ENCODE assay signal across 8 cellular contexts in the genomic region with DNA sequence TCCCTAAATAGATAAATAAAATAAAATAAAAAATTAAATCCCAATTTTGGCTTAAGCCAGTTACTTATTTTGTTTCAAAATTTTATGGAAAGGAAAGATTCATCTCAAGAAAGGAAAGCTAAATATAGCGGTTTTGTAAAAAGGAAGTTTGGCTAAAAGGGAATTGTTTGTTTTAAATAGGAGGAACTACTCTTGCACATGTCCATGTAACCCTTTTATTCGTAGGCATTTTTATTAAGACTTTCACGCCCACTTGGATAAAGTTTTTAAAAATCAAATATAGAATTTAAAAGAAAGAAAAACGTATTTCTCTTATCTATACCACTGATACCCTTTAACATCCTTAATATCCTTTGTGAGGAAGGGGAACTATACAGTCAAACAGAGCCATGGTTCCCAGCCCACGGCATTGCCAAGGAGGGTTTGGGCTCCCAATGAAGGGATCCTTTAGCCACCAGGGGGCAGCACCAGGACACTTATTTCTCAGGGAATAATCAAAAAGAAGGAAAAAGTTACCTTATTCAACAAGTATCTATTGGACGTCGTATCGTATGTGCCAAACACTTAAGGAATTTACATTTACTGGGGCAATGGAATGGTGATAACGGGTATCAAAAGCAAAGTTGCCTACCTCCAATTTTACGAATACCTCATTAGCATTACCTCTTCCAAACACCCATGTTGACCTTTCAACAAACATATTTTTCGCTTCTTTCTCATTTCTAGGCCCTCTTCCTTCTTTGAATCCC. TPM values are rescaled to one million over a fixed set of nuclear protein-coding genes. Genes with fewer than 3 reads are reported as not detected.
DNase-seq lines count a peak whose midpoint lies in the region; ATAC-seq and TF ChIP-seq lines count a peak whose summit lies in the region.

No MANE protein-coding gene starts in this region.

- ATAC-seq in GM19351 (IDR thresholded peaks at IDR 0.05; ENCODE audit: unreplicated experiment) = peak; percentile 89
- ATAC-seq in activated T-cell treated with anti-CD3 and anti-CD28 coated beads, Interleukin-2, amount 50 U/mL, for 72 hours (replicated peaks in 1 of 2) = peak; percentile 69 to 78
- ATAC-seq in stimulated activated naive CD8-positive, alpha-beta T cell treated with anti-CD3 and anti-CD28 coated beads, Interleukin-15, Interleukin-2, amounts not matched to agents 100 U/mL and 50 U/mL, for 24 hours = peak; percentile 72

- H3K36me3 ChIP-seq in PC-9 (ENCODE audit: low read depth) (no peaks in the 10 kb centered on the region), neural cell (ENCODE audit: insufficient read depth, low read length) (no peaks in the 10 kb centered on the region)

- H3K4me3 ChIP-seq in PC-9 (no peak overlapping the region), fibroblast of pulmonary artery (replicated peaks; ENCODE audit: low read depth, low read length) (no peak overlapping the region), neural cell (ENCODE audit: low read length) (no peak overlapping the region)

- POLR2A ChIA-PET in PC-9 (lab: Charles Lee; ENCODE audit: unreplicated experiment) = no interaction called here

- no peaks in the 10 kb centered on the region for H3K9me3 ChIP-seq in PC-9 (ENCODE audit: insufficient read depth, low read depth)
- H3K9me3 ChIP-seq in neural cell (ENCODE audit: low read length) = no peaks in the 10 kb centered on the region

- TF ChIP-seq RAD21 in neural cell (conservative IDR thresholded peaks at IDR 0.05) = peak; percentile 86

- H3K79me2 ChIP-seq in PC-9 (ENCODE audit: low read depth) = no peaks in the 10 kb centered on the region
- no peaks in the 10 kb centered on the region for H3K79me2 ChIP-seq in neural cell (replicated peaks; ENCODE audit: insufficient read depth, low read length)

- H2AFZ ChIP-seq in PC-9 = no peak overlapping the region
- H2AFZ ChIP-seq in neural cell (ENCODE audit: low read depth, low read length) = no peak overlapping the region

- peak in 12 of 14 donors; percentile 2 to 69 (median 37) for DNase-seq in C1 segment of cervical spinal cord (lab: John Stamatoyannopoulos, UW)
- DNase-seq in HS-5 (ENCODE audit: low read depth) = peak; percentile 37
- peak; percentile 46 to 72 for DNase-seq in PC-9
- DNase-seq in activated T-cell treated with anti-CD3 and anti-CD28 coated beads, Interleukin-2, amount 50 U/mL, for 72 hours = peak; percentile 83 to 86
- DNase-seq in fibroblast of pulmonary artery (ENCODE audit: low read depth) = peak; percentile 78
- DNase-seq in stimulated activated naive CD8-positive, alpha-beta T cell treated with anti-CD3 and anti-CD28 coated beads, Interleukin-15, Interleukin-2, amounts not matched to agents 100 U/mL and 50 U/mL, for 24 hours = peak; percentile 89

- no peaks in the 10 kb centered on the region for H3K27me3 Mint-ChIP-seq in activated T-cell treated with anti-CD3 and anti-CD28 coated beads, Interleukin-2, amount 50 U/mL, for 72 hours (ENCODE audit: low read depth)

- no peaks in the 10 kb centered on the region for H3K9me3 Mint-ChIP-seq in activated T-cell treated with anti-CD3 and anti-CD28 coated beads, Interleukin-2, amount 50 U/mL, for 72 hours

- peaks cover 10% of the 10 kb centered on the region; the same call in 1 of the 2 replicates for H3K4me1 ChIP-seq in PC-9 (replicated peaks; ENCODE audit: insufficient read depth)

- H3K9me2 ChIP-seq in PC-9 (ENCODE audit: insufficient read depth) (no peaks in the 10 kb centered on the region), neural cell (ENCODE audit: insufficient read depth, low read length) (no peaks in the 10 kb centered on the region)

- no peak overlapping the region for H3K4me3 Mint-ChIP-seq in activated T-cell treated with anti-CD3 and anti-CD28 coated beads, Interleukin-2, amount 50 U/mL, for 72 hours

- no peaks in the 10 kb centered on the region; the same call in 1 of the 2 replicates for H3F3A ChIP-seq in PC-9 (ENCODE audit: insufficient read depth, low read depth)
- H3F3A ChIP-seq in neural cell (ENCODE audit: insufficient read depth, low read length, poor library complexity, severe bottlenecking) = no peaks in the 10 kb centered on the region

- H3K27ac ChIP-seq in PC-9 = no peak overlapping the region
- no peak overlapping the region for H3K27ac ChIP-seq in neural cell (ENCODE audit: low read length)

- H3K9ac ChIP-seq in neural cell (ENCODE audit: low read length) = no peak overlapping the region

- TF ChIP-seq EP300 in neural cell (conservative IDR thresholded peaks at IDR 0.05; ENCODE audit: poor library complexity, severe bottlenecking) = no peak

- TF ChIP-seq CTCF in PC-9 (conservative IDR thresholded peaks at IDR 0.05) (peak; percentile 82), fibroblast of pulmonary artery (IDR thresholded peaks at IDR 0.05; ENCODE audit: low read length, missing control alignments) (peak; percentile 82), neural cell (IDR thresholded peaks at IDR 0.05; ENCODE audit: poor library complexity, severe bottlenecking) (peak; percentile 84)

- H3K27me3 ChIP-seq in PC-9 (ENCODE audit: insufficient read depth, low read depth) (no peaks in the 10 kb centered on the region), neural cell (ENCODE audit: insufficient read depth, low read depth, low read length) (no peaks in the 10 kb centered on the region)

- H3K4me2 ChIP-seq in PC-9 (no peak overlapping the region), neural cell (ENCODE audit: low read length) (no peak overlapping the region)

- CTCF ChIA-PET in PC-9 (lab: Charles Lee) = no interaction called here

- no peaks in the 10 kb centered on the region for H3K36me3 Mint-ChIP-seq in activated T-cell treated with anti-CD3 and anti-CD28 coated beads, Interleukin-2, amount 50 U/mL, for 72 hours (ENCODE audit: insufficient read depth in 2 of 2)

- BruUV-seq in PC-9 (replicated peaks; lab: Mats Ljungman, UMichigan) = no TSS peak

- peaks cover 7% of the 10 kb centered on the region for H3K4me1 Mint-ChIP-seq in activated T-cell treated with anti-CD3 and anti-CD28 coated beads, Interleukin-2, amount 50 U/mL, for 72 hours (ENCODE audit: low read depth)

- intact Hi-C loops in PC-9 (cut with micrococcal nuclease; ENCODE audit: unreplicated experiment) = loop anchor here (2.0 to 5.0 kb wide), 5 partner anchors 33 to 695 kb away; a partner anchor contains a TSS

- no peak overlapping the region for H3K27ac Mint-ChIP-seq in activated T-cell treated with anti-CD3 and anti-CD28 coated beads, Interleukin-2, amount 50 U/mL, for 72 hours

- no peaks in the 10 kb centered on the region for H4K20me1 ChIP-seq in PC-9 (ENCODE audit: insufficient read depth)
- no peaks in the 10 kb centered on the region for H4K20me1 ChIP-seq in neural cell (ENCODE audit: insufficient read depth)

TF ChIP-seq in neural cell, 6 proteins besides CTCF, POLR2A, EP300 and RAD21:
- TF ChIP-seq TAF1 (IDR thresholded peaks at IDR 0.05; ENCODE audit: low read depth) (no peak), EZH2 (IDR thresholded peaks at IDR 0.05; ENCODE audit: borderline replicate concordance, insufficient read depth, low read length, poor library complexity, severe bottlenecking) (no peak), SMC3 (conservative IDR thresholded peaks at IDR 0.05; ENCODE audit: poor library complexity) (peak; percentile 90), MXI1 (conservative IDR thresholded peaks at IDR 0.05; ENCODE audit: poor library complexity, severe bottlenecking) (no peak), POLR2AphosphoS5 (IDR thresholded peaks at IDR 0.05) (no peak)
- TF ChIP-seq, protein P1, sequence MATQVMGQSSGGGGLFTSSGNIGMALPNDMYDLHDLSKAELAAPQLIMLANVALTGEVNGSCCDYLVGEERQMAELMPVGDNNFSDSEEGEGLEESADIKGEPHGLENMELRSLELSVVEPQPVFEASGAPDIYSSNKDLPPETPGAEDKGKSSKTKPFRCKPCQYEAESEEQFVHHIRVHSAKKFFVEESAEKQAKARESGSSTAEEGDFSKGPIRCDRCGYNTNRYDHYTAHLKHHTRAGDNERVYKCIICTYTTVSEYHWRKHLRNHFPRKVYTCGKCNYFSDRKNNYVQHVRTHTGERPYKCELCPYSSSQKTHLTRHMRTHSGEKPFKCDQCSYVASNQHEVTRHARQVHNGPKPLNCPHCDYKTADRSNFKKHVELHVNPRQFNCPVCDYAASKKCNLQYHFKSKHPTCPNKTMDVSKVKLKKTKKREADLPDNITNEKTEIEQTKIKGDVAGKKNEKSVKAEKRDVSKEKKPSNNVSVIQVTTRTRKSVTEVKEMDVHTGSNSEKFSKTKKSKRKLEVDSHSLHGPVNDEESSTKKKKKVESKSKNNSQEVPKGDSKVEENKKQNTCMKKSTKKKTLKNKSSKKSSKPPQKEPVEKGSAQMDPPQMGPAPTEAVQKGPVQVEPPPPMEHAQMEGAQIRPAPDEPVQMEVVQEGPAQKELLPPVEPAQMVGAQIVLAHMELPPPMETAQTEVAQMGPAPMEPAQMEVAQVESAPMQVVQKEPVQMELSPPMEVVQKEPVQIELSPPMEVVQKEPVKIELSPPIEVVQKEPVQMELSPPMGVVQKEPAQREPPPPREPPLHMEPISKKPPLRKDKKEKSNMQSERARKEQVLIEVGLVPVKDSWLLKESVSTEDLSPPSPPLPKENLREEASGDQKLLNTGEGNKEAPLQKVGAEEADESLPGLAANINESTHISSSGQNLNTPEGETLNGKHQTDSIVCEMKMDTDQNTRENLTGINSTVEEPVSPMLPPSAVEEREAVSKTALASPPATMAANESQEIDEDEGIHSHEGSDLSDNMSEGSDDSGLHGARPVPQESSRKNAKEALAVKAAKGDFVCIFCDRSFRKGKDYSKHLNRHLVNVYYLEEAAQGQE (IDR thresholded peaks at IDR 0.05; ENCODE audit: borderline replicate concordance) = no peak
TF ChIP-seq in neural cell: peak in this region for 1.

RNA-seq across cellular contexts. Expression of a gene that starts 27.7 kb away (rescaled TPM):
- total RNA-seq in PC-9 (2021) = 7.7 and 8.7 TPM in 2 replicates
- total RNA-seq in activated T-cell treated with anti-CD3 and anti-CD28 coated beads, Interleukin-2, amount 50 U/mL, for 72 hours = 10 to 100 TPM; 29.7 to 48.0 TPM
- polyA plus RNA-seq in neural cell = 58.9 and 59.5 TPM in 2 replicates
- polyA minus RNA-seq in neural cell = 56.3 and 63.8 TPM in 2 replicates

RNA-seq across cellular contexts. Expression of a gene that starts 32.7 kb away (rescaled TPM):
- total RNA-seq in PC-9 (2021) = 10.6 and 11.6 TPM in 2 replicates
- 10 to 100 TPM; 19.4 to 21.4 TPM for total RNA-seq in activated T-cell treated with anti-CD3 and anti-CD28 coated beads, Interleukin-2, amount 50 U/mL, for 72 hours
- polyA plus RNA-seq in neural cell = 27.2 TPM in 2 replicates
- polyA minus RNA-seq in neural cell = 24.6 and 31.8 TPM in 2 replicates

Comparison
In these comparisons a context has a peak if more than half of its experiments do, and no peak if none do; other contexts are left out.
1. DNase-seq: peak in every context shown above with its lines; median percentile 89 in stimulated activated naive CD8-positive, alpha-beta T cell treated with anti-CD3 and anti-CD28 coated beads, Interleukin-15, Interleukin-2, amounts not matched to agents 100 U/mL and 50 U/mL, for 24 hours; 84 in activated T-cell treated with anti-CD3 and anti-CD28 coated beads, Interleukin-2, amount 50 U/mL, for 72 hours; 78 in fibroblast of pulmonary artery; 59 in PC-9; 37 in C1 segment of cervical spinal cord; 37 in HS-5.